2 cellular contexts compared by ENCODE assay signal in the genomic region with DNA sequence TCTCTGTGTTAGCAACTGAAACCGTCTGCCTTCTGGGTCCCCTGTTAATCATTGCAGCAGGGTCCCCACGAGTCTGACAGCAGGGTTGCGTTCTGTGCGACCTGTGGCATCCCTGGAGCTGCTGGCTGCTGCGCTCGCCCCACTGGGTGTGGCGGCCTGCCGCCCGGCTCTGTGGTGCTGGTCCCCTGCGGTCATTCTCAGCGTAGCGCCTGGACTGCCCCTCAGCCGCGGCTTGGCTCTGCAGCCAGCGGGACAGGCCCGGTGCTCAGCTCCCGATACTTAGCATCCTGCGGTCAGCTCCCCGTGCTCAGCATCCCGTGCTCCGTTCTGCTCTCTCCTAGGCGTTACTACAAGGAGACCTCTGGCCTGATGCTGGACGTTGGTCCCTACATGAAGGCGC.
TF ChIP-seq lines count a peak whose summit lies in the region.

No MANE protein-coding gene starts in this region.

TF ChIP-seq in HepG2, 621 proteins besides CTCF, POLR2A, EP300 and RAD21:
- TF ChIP-seq ZNF777 (CRISPR knock-in tag; IDR thresholded peaks at IDR 0.05) (no peak), MYC (CRISPR knock-in tag; IDR thresholded peaks at IDR 0.05; ENCODE audit: borderline replicate concordance) (peak; percentile 31; the same call in 1 of the 2 replicates), ZNF30 (CRISPR knock-in tag; IDR thresholded peaks at IDR 0.05) (no peak), AHR (CRISPR knock-in tag; IDR thresholded peaks at IDR 0.05) (no peak), YEATS4 (CRISPR knock-in tag; IDR thresholded peaks at IDR 0.05; ENCODE audit: borderline replicate concordance) (0 out of 2 replicates have a peak, but pooled peaks have one; percentile 31), CAMTA2 (CRISPR knock-in tag; IDR thresholded peaks at IDR 0.05; ENCODE audit: borderline replicate concordance) (no peak), GABPA (IDR thresholded peaks at IDR 0.05; ENCODE audit: low read depth, low read length) (no peak), GABPA (CRISPR knock-in tag; IDR thresholded peaks at IDR 0.05; ENCODE audit: low read depth) (no peak), ZNF430 (CRISPR knock-in tag; IDR thresholded peaks at IDR 0.05) (no peak), ZFX (CRISPR knock-in tag; IDR thresholded peaks at IDR 0.05; ENCODE audit: low read depth) (no peak), ZNF383 (CRISPR knock-in tag; IDR thresholded peaks at IDR 0.05; ENCODE audit: borderline replicate concordance) (no peak), HMGA1 (CRISPR knock-in tag; conservative IDR thresholded peaks at IDR 0.05) (no peak)
- TF ChIP-seq, protein P1, sequence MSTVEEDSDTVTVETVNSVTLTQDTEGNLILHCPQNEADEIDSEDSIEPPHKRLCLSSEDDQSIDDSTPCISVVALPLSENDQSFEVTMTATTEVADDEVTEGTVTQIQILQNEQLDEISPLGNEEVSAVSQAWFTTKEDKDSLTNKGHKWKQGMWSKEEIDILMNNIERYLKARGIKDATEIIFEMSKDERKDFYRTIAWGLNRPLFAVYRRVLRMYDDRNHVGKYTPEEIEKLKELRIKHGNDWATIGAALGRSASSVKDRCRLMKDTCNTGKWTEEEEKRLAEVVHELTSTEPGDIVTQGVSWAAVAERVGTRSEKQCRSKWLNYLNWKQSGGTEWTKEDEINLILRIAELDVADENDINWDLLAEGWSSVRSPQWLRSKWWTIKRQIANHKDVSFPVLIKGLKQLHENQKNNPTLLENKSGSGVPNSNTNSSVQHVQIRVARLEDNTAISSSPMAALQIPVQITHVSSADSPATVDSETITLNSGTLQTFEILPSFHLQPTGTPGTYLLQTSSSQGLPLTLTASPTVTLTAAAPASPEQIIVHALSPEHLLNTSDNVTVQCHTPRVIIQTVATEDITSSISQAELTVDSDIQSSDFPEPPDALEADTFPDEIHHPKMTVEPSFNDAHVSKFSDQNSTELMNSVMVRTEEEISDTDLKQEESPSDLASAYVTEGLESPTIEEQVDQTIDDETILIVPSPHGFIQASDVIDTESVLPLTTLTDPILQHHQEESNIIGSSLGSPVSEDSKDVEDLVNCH (CRISPR knock-in tag; IDR thresholded peaks at IDR 0.05) = no peak
- TF ChIP-seq, protein P2, sequence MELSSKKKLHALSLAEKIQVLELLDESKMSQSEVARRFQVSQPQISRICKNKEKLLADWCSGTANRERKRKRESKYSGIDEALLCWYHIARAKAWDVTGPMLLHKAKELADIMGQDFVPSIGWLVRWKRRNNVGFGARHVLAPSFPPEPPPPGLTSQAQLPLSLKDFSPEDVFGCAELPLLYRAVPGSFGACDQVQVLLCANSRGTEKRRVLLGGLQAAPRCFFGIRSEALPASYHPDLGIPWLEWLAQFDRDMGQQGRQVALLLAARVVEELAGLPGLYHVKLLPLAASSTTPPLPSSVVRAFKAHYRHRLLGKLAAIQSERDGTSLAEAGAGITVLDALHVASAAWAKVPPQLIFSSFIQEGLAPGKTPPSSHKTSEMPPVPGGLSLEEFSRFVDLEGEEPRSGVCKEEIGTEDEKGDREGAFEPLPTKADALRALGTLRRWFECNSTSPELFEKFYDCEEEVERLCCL (CRISPR knock-in tag; IDR thresholded peaks at IDR 0.05; ENCODE audit: borderline replicate concordance) = no peak
- TF ChIP-seq, protein P3, sequence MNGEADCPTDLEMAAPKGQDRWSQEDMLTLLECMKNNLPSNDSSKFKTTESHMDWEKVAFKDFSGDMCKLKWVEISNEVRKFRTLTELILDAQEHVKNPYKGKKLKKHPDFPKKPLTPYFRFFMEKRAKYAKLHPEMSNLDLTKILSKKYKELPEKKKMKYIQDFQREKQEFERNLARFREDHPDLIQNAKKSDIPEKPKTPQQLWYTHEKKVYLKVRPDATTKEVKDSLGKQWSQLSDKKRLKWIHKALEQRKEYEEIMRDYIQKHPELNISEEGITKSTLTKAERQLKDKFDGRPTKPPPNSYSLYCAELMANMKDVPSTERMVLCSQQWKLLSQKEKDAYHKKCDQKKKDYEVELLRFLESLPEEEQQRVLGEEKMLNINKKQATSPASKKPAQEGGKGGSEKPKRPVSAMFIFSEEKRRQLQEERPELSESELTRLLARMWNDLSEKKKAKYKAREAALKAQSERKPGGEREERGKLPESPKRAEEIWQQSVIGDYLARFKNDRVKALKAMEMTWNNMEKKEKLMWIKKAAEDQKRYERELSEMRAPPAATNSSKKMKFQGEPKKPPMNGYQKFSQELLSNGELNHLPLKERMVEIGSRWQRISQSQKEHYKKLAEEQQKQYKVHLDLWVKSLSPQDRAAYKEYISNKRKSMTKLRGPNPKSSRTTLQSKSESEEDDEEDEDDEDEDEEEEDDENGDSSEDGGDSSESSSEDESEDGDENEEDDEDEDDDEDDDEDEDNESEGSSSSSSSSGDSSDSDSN (CRISPR knock-in tag; IDR thresholded peaks at IDR 0.05) = 0 out of 2 replicates have a peak, but pooled peaks have one; percentile 23

TF ChIP-seq in H1, 55 proteins besides CTCF, POLR2A, EP300 and RAD21:
- TF ChIP-seq, protein P4, sequence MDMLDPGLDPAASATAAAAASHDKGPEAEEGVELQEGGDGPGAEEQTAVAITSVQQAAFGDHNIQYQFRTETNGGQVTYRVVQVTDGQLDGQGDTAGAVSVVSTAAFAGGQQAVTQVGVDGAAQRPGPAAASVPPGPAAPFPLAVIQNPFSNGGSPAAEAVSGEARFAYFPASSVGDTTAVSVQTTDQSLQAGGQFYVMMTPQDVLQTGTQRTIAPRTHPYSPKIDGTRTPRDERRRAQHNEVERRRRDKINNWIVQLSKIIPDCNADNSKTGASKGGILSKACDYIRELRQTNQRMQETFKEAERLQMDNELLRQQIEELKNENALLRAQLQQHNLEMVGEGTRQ (IDR thresholded peaks at IDR 0.05; ENCODE audit: low read length) = no peak
- TF ChIP-seq SIX5 (IDR thresholded peaks at IDR 0.05; ENCODE audit: low read depth, low read length) (no peak), SIRT6 (IDR thresholded peaks at IDR 0.05; ENCODE audit: low read length) (no peak), JUN (IDR thresholded peaks at IDR 0.05; ENCODE audit: low read depth, low read length) (no peak), RXRA (IDR thresholded peaks at IDR 0.05; ENCODE audit: insufficient read depth, low read depth, low read length) (no peak), NRF1 (IDR thresholded peaks at IDR 0.05; ENCODE audit: low read depth, low read length) (no peak), CEBPB (IDR thresholded peaks at IDR 0.05; ENCODE audit: low read depth, low read length) (no peak), ASH2L (IDR thresholded peaks at IDR 0.05; ENCODE audit: low read length) (no peak), EZH2 (IDR thresholded peaks at IDR 0.05; ENCODE audit: low read depth, low read length, severe bottlenecking) (no peak), FOSL1 (IDR thresholded peaks at IDR 0.05; ENCODE audit: insufficient read depth, low read depth, low read length) (no peak), CBX5 (IDR thresholded peaks at IDR 0.05; ENCODE audit: low read depth, low read length) (no peak), JUND (IDR thresholded peaks at IDR 0.05; ENCODE audit: low read length) (no peak), POU5F1 (IDR thresholded peaks at IDR 0.05; ENCODE audit: low read depth, low read length) (no peak), HDAC2 (IDR thresholded peaks at IDR 0.05; ENCODE audit: borderline replicate concordance in 1 of 2, low read depth in 2 of 2, low read length in 2 of 2) (no peak), SP2 (IDR thresholded peaks at IDR 0.05; ENCODE audit: low read length) (no peak)
- TF ChIP-seq, protein P5, sequence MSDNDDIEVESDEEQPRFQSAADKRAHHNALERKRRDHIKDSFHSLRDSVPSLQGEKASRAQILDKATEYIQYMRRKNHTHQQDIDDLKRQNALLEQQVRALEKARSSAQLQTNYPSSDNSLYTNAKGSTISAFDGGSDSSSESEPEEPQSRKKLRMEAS (IDR thresholded peaks at IDR 0.05) = no peak
- TF ChIP-seq, protein P6, sequence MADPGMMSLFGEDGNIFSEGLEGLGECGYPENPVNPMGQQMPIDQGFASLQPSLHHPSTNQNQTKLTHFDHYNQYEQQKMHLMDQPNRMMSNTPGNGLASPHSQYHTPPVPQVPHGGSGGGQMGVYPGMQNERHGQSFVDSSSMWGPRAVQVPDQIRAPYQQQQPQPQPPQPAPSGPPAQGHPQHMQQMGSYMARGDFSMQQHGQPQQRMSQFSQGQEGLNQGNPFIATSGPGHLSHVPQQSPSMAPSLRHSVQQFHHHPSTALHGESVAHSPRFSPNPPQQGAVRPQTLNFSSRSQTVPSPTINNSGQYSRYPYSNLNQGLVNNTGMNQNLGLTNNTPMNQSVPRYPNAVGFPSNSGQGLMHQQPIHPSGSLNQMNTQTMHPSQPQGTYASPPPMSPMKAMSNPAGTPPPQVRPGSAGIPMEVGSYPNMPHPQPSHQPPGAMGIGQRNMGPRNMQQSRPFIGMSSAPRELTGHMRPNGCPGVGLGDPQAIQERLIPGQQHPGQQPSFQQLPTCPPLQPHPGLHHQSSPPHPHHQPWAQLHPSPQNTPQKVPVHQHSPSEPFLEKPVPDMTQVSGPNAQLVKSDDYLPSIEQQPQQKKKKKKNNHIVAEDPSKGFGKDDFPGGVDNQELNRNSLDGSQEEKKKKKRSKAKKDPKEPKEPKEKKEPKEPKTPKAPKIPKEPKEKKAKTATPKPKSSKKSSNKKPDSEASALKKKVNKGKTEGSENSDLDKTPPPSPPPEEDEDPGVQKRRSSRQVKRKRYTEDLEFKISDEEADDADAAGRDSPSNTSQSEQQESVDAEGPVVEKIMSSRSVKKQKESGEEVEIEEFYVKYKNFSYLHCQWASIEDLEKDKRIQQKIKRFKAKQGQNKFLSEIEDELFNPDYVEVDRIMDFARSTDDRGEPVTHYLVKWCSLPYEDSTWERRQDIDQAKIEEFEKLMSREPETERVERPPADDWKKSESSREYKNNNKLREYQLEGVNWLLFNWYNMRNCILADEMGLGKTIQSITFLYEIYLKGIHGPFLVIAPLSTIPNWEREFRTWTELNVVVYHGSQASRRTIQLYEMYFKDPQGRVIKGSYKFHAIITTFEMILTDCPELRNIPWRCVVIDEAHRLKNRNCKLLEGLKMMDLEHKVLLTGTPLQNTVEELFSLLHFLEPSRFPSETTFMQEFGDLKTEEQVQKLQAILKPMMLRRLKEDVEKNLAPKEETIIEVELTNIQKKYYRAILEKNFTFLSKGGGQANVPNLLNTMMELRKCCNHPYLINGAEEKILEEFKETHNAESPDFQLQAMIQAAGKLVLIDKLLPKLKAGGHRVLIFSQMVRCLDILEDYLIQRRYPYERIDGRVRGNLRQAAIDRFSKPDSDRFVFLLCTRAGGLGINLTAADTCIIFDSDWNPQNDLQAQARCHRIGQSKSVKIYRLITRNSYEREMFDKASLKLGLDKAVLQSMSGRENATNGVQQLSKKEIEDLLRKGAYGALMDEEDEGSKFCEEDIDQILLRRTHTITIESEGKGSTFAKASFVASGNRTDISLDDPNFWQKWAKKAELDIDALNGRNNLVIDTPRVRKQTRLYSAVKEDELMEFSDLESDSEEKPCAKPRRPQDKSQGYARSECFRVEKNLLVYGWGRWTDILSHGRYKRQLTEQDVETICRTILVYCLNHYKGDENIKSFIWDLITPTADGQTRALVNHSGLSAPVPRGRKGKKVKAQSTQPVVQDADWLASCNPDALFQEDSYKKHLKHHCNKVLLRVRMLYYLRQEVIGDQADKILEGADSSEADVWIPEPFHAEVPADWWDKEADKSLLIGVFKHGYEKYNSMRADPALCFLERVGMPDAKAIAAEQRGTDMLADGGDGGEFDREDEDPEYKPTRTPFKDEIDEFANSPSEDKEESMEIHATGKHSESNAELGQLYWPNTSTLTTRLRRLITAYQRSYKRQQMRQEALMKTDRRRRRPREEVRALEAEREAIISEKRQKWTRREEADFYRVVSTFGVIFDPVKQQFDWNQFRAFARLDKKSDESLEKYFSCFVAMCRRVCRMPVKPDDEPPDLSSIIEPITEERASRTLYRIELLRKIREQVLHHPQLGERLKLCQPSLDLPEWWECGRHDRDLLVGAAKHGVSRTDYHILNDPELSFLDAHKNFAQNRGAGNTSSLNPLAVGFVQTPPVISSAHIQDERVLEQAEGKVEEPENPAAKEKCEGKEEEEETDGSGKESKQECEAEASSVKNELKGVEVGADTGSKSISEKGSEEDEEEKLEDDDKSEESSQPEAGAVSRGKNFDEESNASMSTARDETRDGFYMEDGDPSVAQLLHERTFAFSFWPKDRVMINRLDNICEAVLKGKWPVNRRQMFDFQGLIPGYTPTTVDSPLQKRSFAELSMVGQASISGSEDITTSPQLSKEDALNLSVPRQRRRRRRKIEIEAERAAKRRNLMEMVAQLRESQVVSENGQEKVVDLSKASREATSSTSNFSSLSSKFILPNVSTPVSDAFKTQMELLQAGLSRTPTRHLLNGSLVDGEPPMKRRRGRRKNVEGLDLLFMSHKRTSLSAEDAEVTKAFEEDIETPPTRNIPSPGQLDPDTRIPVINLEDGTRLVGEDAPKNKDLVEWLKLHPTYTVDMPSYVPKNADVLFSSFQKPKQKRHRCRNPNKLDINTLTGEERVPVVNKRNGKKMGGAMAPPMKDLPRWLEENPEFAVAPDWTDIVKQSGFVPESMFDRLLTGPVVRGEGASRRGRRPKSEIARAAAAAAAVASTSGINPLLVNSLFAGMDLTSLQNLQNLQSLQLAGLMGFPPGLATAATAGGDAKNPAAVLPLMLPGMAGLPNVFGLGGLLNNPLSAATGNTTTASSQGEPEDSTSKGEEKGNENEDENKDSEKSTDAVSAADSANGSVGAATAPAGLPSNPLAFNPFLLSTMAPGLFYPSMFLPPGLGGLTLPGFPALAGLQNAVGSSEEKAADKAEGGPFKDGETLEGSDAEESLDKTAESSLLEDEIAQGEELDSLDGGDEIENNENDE (IDR thresholded peaks at IDR 0.05; ENCODE audit: insufficient replicate concordance, low read length) = no peak
